ENCODE assay signal across 13 cellular contexts in the genomic region with DNA sequence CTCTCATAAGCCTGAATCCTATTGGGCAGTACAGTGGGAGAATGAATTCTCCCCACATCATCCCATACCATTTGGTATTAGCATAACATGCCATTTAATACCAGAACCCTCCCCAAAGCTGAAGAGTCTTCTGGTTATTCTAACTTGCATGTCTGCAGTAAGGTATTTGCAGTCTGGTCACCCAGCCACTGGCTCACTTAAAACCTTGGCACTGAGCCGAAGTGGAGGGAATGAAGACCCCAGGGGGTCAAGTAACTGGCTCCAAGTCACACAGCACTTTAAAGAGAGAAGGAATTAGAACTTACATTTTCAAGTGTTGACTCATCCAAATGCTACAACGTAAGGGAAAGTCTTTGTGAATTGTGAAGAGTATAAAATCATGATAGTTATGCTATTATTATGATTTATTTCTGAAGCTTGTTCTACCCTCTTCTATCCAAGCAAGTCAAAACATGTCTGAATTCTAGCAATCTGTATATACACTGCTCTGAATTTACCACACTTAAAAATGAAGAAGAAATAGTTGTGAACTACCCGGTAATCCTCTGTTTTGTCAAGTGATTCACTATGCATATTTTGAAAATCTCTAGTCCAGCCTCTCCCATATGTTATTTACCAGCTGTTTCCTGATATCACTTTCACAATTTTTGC. TPM values are rescaled to one million over a fixed set of nuclear protein-coding genes. Genes with fewer than 3 reads are reported as not detected.
DNase-seq lines count a peak whose midpoint lies in the region; ATAC-seq and TF ChIP-seq lines count a peak whose summit lies in the region.
"Had no signal": no experiment of that assay in that cellular context is flagged by ENCODE, and none has a peak within 500 bp of the region (broad histone marks: within the 10 kb centered on the region; RNA-seq: fewer than 3 reads in every experiment).

No MANE protein-coding gene starts in this region.

- CTCF ChIA-PET in CD8-positive, alpha-beta T cell (lab: Charles Lee), result no interaction called here

- TF ChIP-seq CTCF in thyroid gland (IDR thresholded peaks at IDR 0.05), result no peak
- no peak for TF ChIP-seq CTCF in CD8-positive, alpha-beta T cell (IDR thresholded peaks at IDR 0.05)
- TF ChIP-seq CTCF in testis (IDR thresholded peaks at IDR 0.05), result no peak

- H3K27ac ChIP-seq in thyroid gland (no peak overlapping the region), testis (no peak overlapping the region)
- no peak overlapping the region for H3K27ac ChIP-seq in CD8-positive, alpha-beta T cell (ENCODE audit: low read depth, low read length)
- H3K27ac ChIP-seq: adrenal gland had no signal

- POLR2A ChIA-PET in CD8-positive, alpha-beta T cell (lab: Charles Lee), result no interaction called here

- WGBS in thyroid gland, 2 donors, result 27 to 34% methylated on average over 3 of the region's 3 CpGs
- WGBS in testis, 2 donors, result 57 to 67% methylated on average over 3 of the region's 3 CpGs

- H3K4me3 ChIP-seq in thyroid gland (replicated peaks in 1 of 3), result no peak overlapping the region
- no peak overlapping the region for H3K4me3 ChIP-seq in CD8-positive, alpha-beta T cell (ENCODE audit: low read depth, low read length)
- no peak overlapping the region for H3K4me3 ChIP-seq in testis
- H3K4me3 ChIP-seq: adrenal gland, K562 had no signal

- peaks cover 0 to 6% of the 10 kb centered on the region in 2 donors for H3K4me1 ChIP-seq in thyroid gland
- no peaks in the 10 kb centered on the region for H3K4me1 ChIP-seq in CD8-positive, alpha-beta T cell (ENCODE audit: insufficient read depth, low read length)
- H3K4me1 ChIP-seq in testis, result no peaks in the 10 kb centered on the region
- H3K4me1 ChIP-seq: adrenal gland had no signal

- intact Hi-C loops in thyroid gland (cut with DNase I), result no loop called here
- intact Hi-C loops in CD8-positive, alpha-beta T cell (cut with DNase I, micrococcal nuclease), result no loop called here
- intact Hi-C loops in testis (cut with DNase I; ENCODE audit: low total_unique reads), result no loop called here

- H3K36me3 Mint-ChIP-seq in CD8-positive, alpha-beta T cell, result no peaks in the 10 kb centered on the region

- no peak for ATAC-seq in CD8-positive, alpha-beta T cell
- ATAC-seq: K562 had no signal

- no peaks in the 10 kb centered on the region for H3K4me1 Mint-ChIP-seq in CD8-positive, alpha-beta T cell (ENCODE audit: low read depth)

- TF ChIP-seq POLR2A in thyroid gland (IDR thresholded peaks at IDR 0.05) (no peak), testis (IDR thresholded peaks at IDR 0.05) (no peak)

- no peaks in the 10 kb centered on the region for H3K9me3 Mint-ChIP-seq in CD8-positive, alpha-beta T cell

- peaks cover 10% of the 10 kb centered on the region for H3K27me3 Mint-ChIP-seq in CD8-positive, alpha-beta T cell (ENCODE audit: low read depth)

- DNase-seq in NCI-H2171 treated with DMSO at 0.1 percent for 48 hours (lab: John Stamatoyannopoulos, UW) (peak; percentile 13), NCI-H2171 (lab: John Stamatoyannopoulos, UW) (no peak), RPMI7951 (ENCODE audit: low read depth) (peak; percentile 63), fibroblast of the conjunctiva (ENCODE audit: low read depth) (peak; percentile 17), thyroid gland (peak; percentile 7 to 9), testis (no peak)
- no peak for DNase-seq in stimulated activated CD8-positive, alpha-beta memory T cell treated with anti-CD3 and anti-CD28 coated beads, Interleukin-4, amount 100 ng/mL, for 48 hours
- no peak for DNase-seq in CD8-positive, alpha-beta T cell
- DNase-seq: 8988T, adrenal gland had no signal

- no peak overlapping the region for H3K27ac Mint-ChIP-seq in CD8-positive, alpha-beta T cell

- no peaks in the 10 kb centered on the region for H3K36me3 ChIP-seq in thyroid gland
- no peaks in the 10 kb centered on the region for H3K36me3 ChIP-seq in CD8-positive, alpha-beta T cell (ENCODE audit: insufficient read depth, low read length)
- no peaks in the 10 kb centered on the region for H3K36me3 ChIP-seq in testis (ENCODE audit: low read depth, missing control alignments)
- H3K36me3 ChIP-seq: adrenal gland had no signal

- H3K9me3 ChIP-seq in thyroid gland (no peaks in the 10 kb centered on the region), testis (no peaks in the 10 kb centered on the region)
- no peaks in the 10 kb centered on the region for H3K9me3 ChIP-seq in CD8-positive, alpha-beta T cell (ENCODE audit: low read length)
- H3K9me3 ChIP-seq: adrenal gland had no signal

- H3K27me3 ChIP-seq in thyroid gland (no peaks in the 10 kb centered on the region), testis (no peaks in the 10 kb centered on the region)
- no peaks in the 10 kb centered on the region for H3K27me3 ChIP-seq in CD8-positive, alpha-beta T cell (ENCODE audit: insufficient read depth, low read length)
- H3K27me3 ChIP-seq: adrenal gland had no signal

- H3K4me3 Mint-ChIP-seq in CD8-positive, alpha-beta T cell, result no peak overlapping the region

RNA-seq across cellular contexts. Expression of gene GLRA1, which starts 28.5 kb away (rescaled TPM):
- not detected in 2 replicates for total RNA-seq in RPMI7951 (2014; rRNA removed; shearing (Covaris generic))
- total RNA-seq in thyroid gland, result not detected
- not detected for total RNA-seq in CD8-positive, alpha-beta T cell
- not detected for total RNA-seq in testis
- not detected for polyA plus RNA-seq in testis (ENCODE audit: insufficient read depth, low read depth, low replicate concordance)
- total RNA-seq: H4, K562, posterior vena cava had no signal
- polyA plus RNA-seq: K562 had no signal

Comparison
In these comparisons a context has a peak if more than half of its experiments do, and no peak if none do; other contexts are left out.
1. DNase-seq: peak in NCI-H2171 treated with DMSO at 0.1 percent for 48 hours (single experiment), RPMI7951 (single experiment), fibroblast of the conjunctiva (single experiment) and thyroid gland (2 of 2); none in NCI-H2171 (single experiment), stimulated activated CD8-positive, alpha-beta memory T cell treated with anti-CD3 and anti-CD28 coated beads, Interleukin-4, amount 100 ng/mL, for 48 hours (single experiment), CD8-positive, alpha-beta T cell (0 of 7) and testis (single experiment).